Comparison of ENCODE assay signal across 19 cellular contexts in genomic region chr3:108377384-108377783, GRCh38.
"Had no signal": no experiment of that assay in that cellular context is flagged by ENCODE, and none has a peak within 500 bp of the region (broad histone marks: within the 10 kb centered on the region; RNA-seq: fewer than 3 reads in every experiment).

No MANE protein-coding gene starts in this region.

- ATAC-seq: K562 had no signal

- H3K4me2 ChIP-seq: KMS-11 had no signal

- H3K4me1 ChIP-seq: SJSA1 had no signal

- DNase-seq: MG63, NCI-H1092, NCI-H1105 treated with DMSO at 0.1 percent for 48 hours, NCI-H1436, NCI-H1694, NCI-H187 treated with DMSO at 0.1 percent for 48 hours, NCI-H2029 treated with DMSO at 0.1 percent for 48 hours, NCI-H2227 treated with DMSO at 0.1 percent for 48 hours, NCI-H524, NCI-H774, Right ventricle myocardium superior, RPMI8226, SIG-M5 had no signal

- H3K4me1 Mint-ChIP-seq: IgD-negative memory B cell had no signal

- H3K9ac ChIP-seq: KMS-11 had no signal

- H3K4me3 ChIP-seq: K562, MG63, SJSA1, SK-N-MC had no signal

- H3K4me3 Mint-ChIP-seq: IgD-negative memory B cell had no signal

- H3K9me3 ChIP-seq: MG63, SJSA1 had no signal

- H3K27me3 ChIP-seq: MG63, SJSA1 had no signal

- FAIRE-seq: K562, RCC 7860 had no signal

- H3K36me3 Mint-ChIP-seq: IgD-negative memory B cell had no signal

- H3K27ac Mint-ChIP-seq: IgD-negative memory B cell had no signal

- H3K27me3 Mint-ChIP-seq: IgD-negative memory B cell had no signal

- H3K36me3 ChIP-seq: MG63, SJSA1 had no signal

- H3K27ac ChIP-seq: KMS-11, SJSA1, SK-N-MC had no signal
